ENCODE assay signal across 13 cellular contexts in the genomic region with DNA sequence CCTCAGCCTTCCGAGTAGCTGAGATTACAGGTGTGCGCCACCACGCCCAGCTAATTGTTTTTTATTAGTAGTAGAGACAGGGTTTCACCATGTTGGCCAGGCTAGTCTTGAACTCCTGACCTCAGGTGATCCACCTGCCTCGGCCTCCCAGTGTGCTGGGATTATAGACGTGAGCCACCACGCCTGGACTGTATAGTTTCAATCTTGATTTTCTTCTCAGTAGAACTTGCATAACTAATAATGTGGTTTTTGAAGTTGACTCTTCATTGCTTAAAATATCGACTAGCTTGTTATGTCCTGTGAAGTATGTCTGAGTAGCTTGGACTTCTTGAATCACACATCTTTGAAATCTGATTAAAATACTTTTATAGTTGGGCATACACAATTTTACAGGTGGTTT. TPM values are rescaled to one million over a fixed set of nuclear protein-coding genes. Genes with fewer than 3 reads are reported as not detected.
"Had no signal": no experiment of that assay in that cellular context is flagged by ENCODE, and none has a peak within 500 bp of the region (broad histone marks: within the 10 kb centered on the region; RNA-seq: fewer than 3 reads in every experiment).

No MANE protein-coding gene starts in this region.

RNA-seq across cellular contexts. Expression of a gene that starts 23.9 kb away (rescaled TPM):
- total RNA-seq: natural killer cell treated with Interleukin-12 subunit alpha and Interleukin-12 subunit beta and Interleukin-15 and Interleukin-18, amount 100 ng/mL, for 72 hours; neural crest cell; omental fat pad; osteocyte; posterior vena cava; pulmonary artery endothelial cell; right atrium auricular region; sciatic nerve; suprapubic skin; transverse colon; upper lobe of right lung had no signal
- polyA plus RNA-seq: smooth muscle cell, urinary bladder had no signal
